In the genomic region with DNA sequence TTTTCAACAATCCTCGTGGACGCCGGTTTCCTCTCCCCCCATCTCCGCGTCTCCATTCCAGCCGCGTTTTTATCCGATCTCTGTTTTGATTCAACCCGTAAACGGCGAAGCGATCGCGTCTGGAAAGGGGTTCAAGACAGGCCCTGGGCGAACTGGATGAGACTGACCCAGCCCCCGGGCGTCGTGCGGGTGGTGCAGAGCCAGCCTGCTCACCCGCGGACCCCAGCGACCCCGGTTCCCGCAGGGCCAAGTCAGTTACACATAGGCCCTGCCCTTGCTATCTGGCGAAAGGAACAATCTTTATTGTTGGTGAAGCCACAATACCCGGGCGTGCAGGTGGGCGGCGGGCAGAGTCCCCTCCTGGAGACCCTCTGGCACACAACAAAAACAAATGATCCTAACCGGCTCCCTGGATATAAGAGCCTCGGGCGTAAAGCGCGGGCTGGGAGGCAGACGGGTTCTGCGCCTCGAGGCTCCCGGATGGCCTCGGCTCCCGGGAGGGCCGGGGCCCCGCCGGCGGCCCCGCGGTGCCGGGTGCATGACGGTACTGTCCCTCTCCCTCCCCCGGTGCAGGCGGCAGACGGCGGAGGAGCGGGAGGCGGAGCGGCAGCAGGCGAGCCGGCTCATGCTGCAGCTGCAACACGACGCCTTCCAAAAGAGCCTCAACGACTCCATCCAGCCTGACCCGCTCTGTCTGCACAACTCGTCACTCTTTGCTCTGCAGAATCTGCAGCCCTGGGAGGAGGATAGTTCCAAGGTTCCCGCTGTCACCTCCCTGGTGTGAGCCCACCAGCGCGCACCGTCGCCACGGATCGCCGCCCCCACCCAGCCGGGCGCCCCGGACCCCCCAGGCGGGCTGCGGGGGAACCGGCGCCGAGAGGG, we compare ENCODE assay signal across 1 cellular context.
TF ChIP-seq lines count a peak whose summit lies in the region.

No MANE protein-coding gene starts in this region.

TF ChIP-seq in GM23338, 12 proteins besides CTCF, POLR2A, EP300 and RAD21 (continued from another document):
- TF ChIP-seq, protein P1, sequence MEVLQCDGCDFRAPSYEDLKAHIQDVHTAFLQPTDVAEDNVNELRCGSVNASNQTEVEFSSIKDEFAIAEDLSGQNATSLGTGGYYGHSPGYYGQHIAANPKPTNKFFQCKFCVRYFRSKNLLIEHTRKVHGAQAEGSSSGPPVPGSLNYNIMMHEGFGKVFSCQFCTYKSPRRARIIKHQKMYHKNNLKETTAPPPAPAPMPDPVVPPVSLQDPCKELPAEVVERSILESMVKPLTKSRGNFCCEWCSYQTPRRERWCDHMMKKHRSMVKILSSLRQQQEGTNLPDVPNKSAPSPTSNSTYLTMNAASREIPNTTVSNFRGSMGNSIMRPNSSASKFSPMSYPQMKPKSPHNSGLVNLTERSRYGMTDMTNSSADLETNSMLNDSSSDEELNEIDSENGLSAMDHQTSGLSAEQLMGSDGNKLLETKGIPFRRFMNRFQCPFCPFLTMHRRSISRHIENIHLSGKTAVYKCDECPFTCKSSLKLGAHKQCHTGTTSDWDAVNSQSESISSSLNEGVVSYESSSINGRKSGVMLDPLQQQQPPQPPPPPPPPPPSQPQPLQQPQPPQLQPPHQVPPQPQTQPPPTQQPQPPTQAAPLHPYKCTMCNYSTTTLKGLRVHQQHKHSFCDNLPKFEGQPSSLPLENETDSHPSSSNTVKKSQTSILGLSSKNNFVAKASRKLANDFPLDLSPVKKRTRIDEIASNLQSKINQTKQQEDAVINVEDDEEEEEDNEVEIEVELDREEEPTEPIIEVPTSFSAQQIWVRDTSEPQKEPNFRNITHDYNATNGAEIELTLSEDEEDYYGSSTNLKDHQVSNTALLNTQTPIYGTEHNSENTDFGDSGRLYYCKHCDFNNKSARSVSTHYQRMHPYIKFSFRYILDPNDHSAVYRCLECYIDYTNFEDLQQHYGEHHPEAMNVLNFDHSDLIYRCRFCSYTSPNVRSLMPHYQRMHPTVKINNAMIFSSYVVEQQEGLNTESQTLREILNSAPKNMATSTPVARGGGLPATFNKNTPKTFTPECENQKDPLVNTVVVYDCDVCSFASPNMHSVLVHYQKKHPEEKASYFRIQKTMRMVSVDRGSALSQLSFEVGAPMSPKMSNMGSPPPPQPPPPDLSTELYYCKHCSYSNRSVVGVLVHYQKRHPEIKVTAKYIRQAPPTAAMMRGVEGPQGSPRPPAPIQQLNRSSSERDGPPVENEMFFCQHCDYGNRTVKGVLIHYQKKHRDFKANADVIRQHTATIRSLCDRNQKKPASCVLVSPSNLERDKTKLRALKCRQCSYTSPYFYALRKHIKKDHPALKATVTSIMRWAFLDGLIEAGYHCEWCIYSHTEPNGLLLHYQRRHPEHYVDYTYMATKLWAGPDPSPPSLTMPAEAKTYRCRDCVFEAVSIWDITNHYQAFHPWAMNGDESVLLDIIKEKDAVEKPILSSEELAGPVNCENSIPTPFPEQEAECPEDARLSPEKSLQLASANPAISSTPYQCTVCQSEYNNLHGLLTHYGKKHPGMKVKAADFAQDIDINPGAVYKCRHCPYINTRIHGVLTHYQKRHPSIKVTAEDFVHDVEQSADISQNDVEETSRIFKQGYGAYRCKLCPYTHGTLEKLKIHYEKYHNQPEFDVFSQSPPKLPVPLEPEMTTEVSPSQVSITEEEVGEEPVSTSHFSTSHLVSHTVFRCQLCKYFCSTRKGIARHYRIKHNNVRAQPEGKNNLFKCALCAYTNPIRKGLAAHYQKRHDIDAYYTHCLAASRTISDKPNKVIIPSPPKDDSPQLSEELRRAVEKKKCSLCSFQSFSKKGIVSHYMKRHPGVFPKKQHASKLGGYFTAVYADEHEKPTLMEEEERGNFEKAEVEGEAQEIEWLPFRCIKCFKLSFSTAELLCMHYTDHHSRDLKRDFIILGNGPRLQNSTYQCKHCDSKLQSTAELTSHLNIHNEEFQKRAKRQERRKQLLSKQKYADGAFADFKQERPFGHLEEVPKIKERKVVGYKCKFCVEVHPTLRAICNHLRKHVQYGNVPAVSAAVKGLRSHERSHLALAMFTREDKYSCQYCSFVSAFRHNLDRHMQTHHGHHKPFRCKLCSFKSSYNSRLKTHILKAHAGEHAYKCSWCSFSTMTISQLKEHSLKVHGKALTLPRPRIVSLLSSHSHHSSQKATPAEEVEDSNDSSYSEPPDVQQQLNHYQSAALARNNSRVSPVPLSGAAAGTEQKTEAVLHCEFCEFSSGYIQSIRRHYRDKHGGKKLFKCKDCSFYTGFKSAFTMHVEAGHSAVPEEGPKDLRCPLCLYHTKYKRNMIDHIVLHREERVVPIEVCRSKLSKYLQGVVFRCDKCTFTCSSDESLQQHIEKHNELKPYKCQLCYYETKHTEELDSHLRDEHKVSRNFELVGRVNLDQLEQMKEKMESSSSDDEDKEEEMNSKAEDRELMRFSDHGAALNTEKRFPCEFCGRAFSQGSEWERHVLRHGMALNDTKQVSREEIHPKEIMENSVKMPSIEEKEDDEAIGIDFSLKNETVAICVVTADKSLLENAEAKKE (CRISPR knock-in tag; IDR thresholded peaks at IDR 0.05) = no peak
